1 cellular context compared by ENCODE assay signal in the genomic region with DNA sequence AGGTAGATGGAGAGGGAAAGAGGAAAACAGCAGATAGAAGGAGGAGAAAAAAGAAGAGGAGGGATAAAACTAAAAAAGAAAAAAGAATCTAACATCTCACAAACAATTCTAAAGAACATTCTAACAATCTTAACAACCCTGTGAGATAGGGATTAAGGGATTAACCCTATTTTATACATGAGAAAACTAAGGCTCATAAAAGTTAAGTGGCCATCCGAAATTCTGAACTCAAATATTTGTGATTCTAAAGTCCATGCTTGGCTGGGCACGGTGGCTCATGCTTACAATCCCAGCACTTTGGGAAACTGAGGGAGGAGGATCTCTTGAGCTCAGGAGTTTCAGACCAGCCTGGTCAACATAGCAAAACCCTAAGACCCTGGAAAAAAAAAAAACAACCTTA.
A peak's percentile ranks its signal among the peaks of the same experiment; 100 is the strongest.
TF ChIP-seq lines count a peak whose summit lies in the region.

No MANE protein-coding gene starts in this region.

TF ChIP-seq in HepG2, 621 proteins besides CTCF, POLR2A, EP300 and RAD21 (continued from another document):
- TF ChIP-seq, protein P1, sequence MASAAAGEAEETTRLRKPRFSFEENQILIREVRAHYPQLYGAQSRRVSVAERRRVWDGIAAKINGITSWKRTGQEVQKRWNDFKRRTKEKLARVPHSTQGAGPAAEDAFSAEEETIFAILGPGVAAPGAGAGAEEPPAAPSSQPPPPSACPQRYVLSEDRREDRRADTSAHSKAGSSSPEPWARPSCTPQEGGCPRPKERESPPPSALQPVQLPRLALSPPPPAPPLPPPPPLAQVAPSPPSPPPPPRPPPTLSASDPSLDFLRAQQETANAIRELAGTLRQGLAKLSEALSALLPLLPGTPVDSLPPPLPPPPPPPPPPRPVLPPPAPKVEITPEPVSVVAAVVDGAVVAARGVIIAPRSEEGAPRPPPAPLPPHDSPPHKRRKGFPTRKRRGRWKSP (CRISPR knock-in tag; IDR thresholded peaks at IDR 0.05), result no peak
- TF ChIP-seq SNRNP70 (IDR thresholded peaks at IDR 0.05; ENCODE audit: low read depth, low read length) (no peak), ZNF44 (CRISPR knock-in tag; IDR thresholded peaks at IDR 0.05) (no peak), NFYB (CRISPR knock-in tag; IDR thresholded peaks at IDR 0.05) (no peak), SNAPC2 (CRISPR knock-in tag; IDR thresholded peaks at IDR 0.05) (no peak), CEBPG (CRISPR knock-in tag; IDR thresholded peaks at IDR 0.05) (no peak), ZBTB38 (CRISPR knock-in tag; IDR thresholded peaks at IDR 0.05) (no peak), HNF4A (CRISPR knock-in tag; IDR thresholded peaks at IDR 0.05) (peak; percentile 18; the same call in 1 of the 2 replicates)
